Comparison of ENCODE assay signal across 7 cellular contexts in genomic region chr15:74958320-74958907, GRCh38. TPM values are rescaled to one million over a fixed set of nuclear protein-coding genes. Genes with fewer than 3 reads are reported as not detected.
DNase-seq lines count a peak whose midpoint lies in the region; ATAC-seq and TF ChIP-seq lines count a peak whose summit lies in the region.

No MANE protein-coding gene starts in this region.

- DNase-seq in NT2/D1 (ENCODE audit: low read depth, low spot score) (peak; percentile 28), fibroblast of the aortic adventitia (ENCODE audit: low read depth) (peak; percentile 35), NOMO-1 (lab: John Stamatoyannopoulos, UW; ENCODE audit: unreplicated experiment in 2 of 2) (no peak)
- DNase-seq in activated naive CD4-positive, alpha-beta T cell treated with anti-CD3 and anti-CD28 coated beads, Interleukin-2, amount 10 ng/mL, durations not matched to agents 7 days and 5 days: no peak

- no peak for ATAC-seq in GM19035 (IDR thresholded peaks at IDR 0.05; ENCODE audit: unreplicated experiment)

- CTCF ChIA-PET in activated naive CD4-positive, alpha-beta T cell treated with anti-CD3 and anti-CD28 coated beads, Interleukin-2, amount 10 ng/mL, durations not matched to agents 7 days and 5 days (lab: Charles Lee): interaction anchor here (3.9 kb wide), 1 partner anchor 8 kb away, joined by 16 read pairs; no protein-coding TSS in a partner anchor

- H3K27ac Mint-ChIP-seq in activated naive CD4-positive, alpha-beta T cell treated with anti-CD3 and anti-CD28 coated beads, Interleukin-2, amount 10 ng/mL, durations not matched to agents 7 days and 5 days: no peak overlapping the region

- peak; percentile 49 for TF ChIP-seq CTCF in fibroblast of the aortic adventitia (IDR thresholded peaks at IDR 0.05; ENCODE audit: insufficient read depth, low read length)

- no peaks in the 10 kb centered on the region for H3K9me3 Mint-ChIP-seq in activated naive CD4-positive, alpha-beta T cell treated with anti-CD3 and anti-CD28 coated beads, Interleukin-2, amount 10 ng/mL, durations not matched to agents 7 days and 5 days

- H3K4me3 ChIP-seq in NT2/D1 (ENCODE audit: insufficient read length, low read depth) (peak overlapping the region; percentile 82), fibroblast of the aortic adventitia (ENCODE audit: low read depth, low read length) (peak overlapping the region; percentile 57), neuron (ENCODE audit: low read length) (peak overlapping the region; percentile 14)

- H3K4me1 Mint-ChIP-seq in activated naive CD4-positive, alpha-beta T cell treated with anti-CD3 and anti-CD28 coated beads, Interleukin-2, amount 10 ng/mL, durations not matched to agents 7 days and 5 days: peaks cover 53% of the 10 kb centered on the region

- no peaks in the 10 kb centered on the region for H3K36me3 Mint-ChIP-seq in activated naive CD4-positive, alpha-beta T cell treated with anti-CD3 and anti-CD28 coated beads, Interleukin-2, amount 10 ng/mL, durations not matched to agents 7 days and 5 days

- H3K36me3 ChIP-seq in ES-I3 (ENCODE audit: insufficient read depth, low read length) (no peaks in the 10 kb centered on the region), NT2/D1 (ENCODE audit: insufficient read depth, insufficient read length, low read length) (no peaks in the 10 kb centered on the region), neuron (ENCODE audit: insufficient read depth, low read length) (no peaks in the 10 kb centered on the region)

- H2AFZ ChIP-seq in neuron (ENCODE audit: low read depth, low read length): no peak overlapping the region

- H3K9ac ChIP-seq in ES-I3 (ENCODE audit: low read depth, low read length) (peak overlapping the region; percentile 78; the same call in 1 of the 2 replicates), NT2/D1 (ENCODE audit: insufficient read length, low read depth) (peak overlapping the region; percentile 87)

- no peaks in the 10 kb centered on the region for H3K9me3 ChIP-seq in ES-I3 (ENCODE audit: control insufficient read depth, insufficient read depth, low read length)
- H3K9me3 ChIP-seq in NT2/D1 (ENCODE audit: insufficient read depth, low read length): no peaks in the 10 kb centered on the region
- peaks cover 4% of the 10 kb centered on the region for H3K9me3 ChIP-seq in neuron (ENCODE audit: low read length)

- H3K27me3 Mint-ChIP-seq in activated naive CD4-positive, alpha-beta T cell treated with anti-CD3 and anti-CD28 coated beads, Interleukin-2, amount 10 ng/mL, durations not matched to agents 7 days and 5 days: peaks cover 85% of the 10 kb centered on the region

- H3K4me3 Mint-ChIP-seq in activated naive CD4-positive, alpha-beta T cell treated with anti-CD3 and anti-CD28 coated beads, Interleukin-2, amount 10 ng/mL, durations not matched to agents 7 days and 5 days: no peak overlapping the region

- peaks cover 51% of the 10 kb centered on the region for H3K27me3 ChIP-seq in NT2/D1 (ENCODE audit: insufficient read depth, insufficient read length)
- H3K27me3 ChIP-seq in neuron (ENCODE audit: insufficient read depth, low read length): peaks cover 62% of the 10 kb centered on the region

- H3K4me1 ChIP-seq in ES-I3 (ENCODE audit: insufficient read depth, low read length): peaks cover 6% of the 10 kb centered on the region; the same call in 1 of the 2 replicates
- peaks cover 12% of the 10 kb centered on the region for H3K4me1 ChIP-seq in NT2/D1 (ENCODE audit: insufficient read depth, insufficient read length)
- H3K4me1 ChIP-seq in neuron (ENCODE audit: insufficient read depth, low read length): peaks cover 22% of the 10 kb centered on the region

RNA-seq across cellular contexts. Expression of gene RPP25, which starts 1.8 kb away (rescaled TPM):
- 4.1 and 8.8 TPM in 2 replicates for total RNA-seq in fibroblast of the aortic adventitia (ENCODE audit: low replicate concordance)

RNA-seq across cellular contexts. Expression of gene COX5A, which starts 20.5 kb away (rescaled TPM):
- total RNA-seq in fibroblast of the aortic adventitia (ENCODE audit: low replicate concordance): 5.3 and 63.0 TPM in 2 replicates

RNA-seq across cellular contexts. Expression of gene SCAMP5, which starts 36.9 kb away (rescaled TPM):
- total RNA-seq in fibroblast of the aortic adventitia (ENCODE audit: low replicate concordance): 1.1 and 2.2 TPM in 2 replicates

RNA-seq across cellular contexts. Expression of gene FAM219B, which starts 51.8 kb away (rescaled TPM):
- 22.7 and 35.9 TPM in 2 replicates for total RNA-seq in fibroblast of the aortic adventitia (ENCODE audit: low replicate concordance)

Comparison
In these comparisons a context has a peak if more than half of its experiments do, and no peak if none do; other contexts are left out.
1. DNase-seq: peak in NT2/D1 (single experiment) and fibroblast of the aortic adventitia (single experiment); none in activated naive CD4-positive, alpha-beta T cell treated with anti-CD3 and anti-CD28 coated beads, Interleukin-2, amount 10 ng/mL, durations not matched to agents 7 days and 5 days (single experiment) and NOMO-1 (0 of 2).
2. H3K4me3 ChIP-seq: peak in every context shown above with its lines; median percentile 82 in NT2/D1; 57 in fibroblast of the aortic adventitia; 14 in neuron.